In genomic region chr16:16120382-16121184, GRCh38 we compare ENCODE assay signal across 9 cellular contexts.
DNase-seq lines count a peak whose midpoint lies in the region; ATAC-seq and TF ChIP-seq lines count a peak whose summit lies in the region.
"Had no signal": no experiment of that assay in that cellular context is flagged by ENCODE, and none has a peak within 500 bp of the region (broad histone marks: within the 10 kb centered on the region; RNA-seq: fewer than 3 reads in every experiment).

No MANE protein-coding gene starts in this region.

- DNase-seq in GDM1 (lab: John Stamatoyannopoulos, UW) (peak; percentile 78), NCI-H69 (lab: John Stamatoyannopoulos, UW) (peak; percentile 90), foreskin fibroblast (peak; percentile 13 to 46), pons (ENCODE audit: low spot score) (peak; percentile 78), NCI-H187 (lab: John Stamatoyannopoulos, UW) (no peak), GM03348 (ENCODE audit: low spot score) (no peak), left lobe of liver (ENCODE audit: low spot score) (no peak)
- DNase-seq: activated gamma-delta T cell had no signal

- TF ChIP-seq CTCF in foreskin fibroblast (IDR thresholded peaks at IDR 0.05; ENCODE audit: low read depth, low read length): no peak

- H3K4me3 ChIP-seq in foreskin fibroblast (ENCODE audit: low read depth in 1 of 2, low read length in 2 of 2): no peak overlapping the region

- ATAC-seq in left lobe of liver: no peak
- no peak for ATAC-seq in GM18858 (IDR thresholded peaks at IDR 0.05; ENCODE audit: unreplicated experiment)

Comparison
In these comparisons a context has a peak if more than half of its experiments do, and no peak if none do; other contexts are left out.
1. DNase-seq: peak in GDM1 (single experiment), NCI-H69 (single experiment), foreskin fibroblast (2 of 2) and pons (single experiment); none in NCI-H187 (0 of 2), GM03348 (single experiment) and left lobe of liver (single experiment).